In genomic region chr1:62361426-62361825, GRCh38 we compare ENCODE assay signal across 24 cellular contexts. TPM values are rescaled to one million over a fixed set of nuclear protein-coding genes. Genes with fewer than 3 reads are reported as not detected.
"Had no signal": no experiment of that assay in that cellular context is flagged by ENCODE, and none has a peak within 500 bp of the region (broad histone marks: within the 10 kb centered on the region; RNA-seq: fewer than 3 reads in every experiment).

No MANE protein-coding gene starts in this region.

- DNase-seq: activated CD4-positive, alpha-beta T cell treated with anti-CD3 and anti-CD28 coated beads for 4 hours; activated CD4-positive, alpha-beta T cell treated with anti-CD3 and anti-CD28 coated beads, Interleukin-2, amount 50 U/mL, for 4 hours; activated naive CD4-positive, alpha-beta T cell; activated T-cell treated with anti-CD3 and anti-CD28 coated beads for 4 hours; activated T-cell treated with anti-CD3 and anti-CD28 coated beads, Interleukin-2, amount 50 U/mL, for 72 hours; head of caudate nucleus; hippocampal formation; kidney; lower lobe of right lung; mesenchymal stem cell; natural killer cell; small intestine; stimulated activated CD4-positive, alpha-beta T cell treated with anti-CD3 and anti-CD28 coated beads, Interleukin-1b, Interleukin-23, amount 100 ng/mL, for 48 hours; stimulated activated CD4-positive, alpha-beta T cell treated with anti-CD3 and anti-CD28 coated beads, Interleukin-4, amount 100 ng/mL, for 4 hours; stimulated activated CD8-positive, alpha-beta memory T cell treated with anti-CD3 and anti-CD28 coated beads, Interleukin-4, amount 100 ng/mL, for 48 hours had no signal

- ATAC-seq: activated naive CD4-positive, alpha-beta T cell treated with anti-CD3 and anti-CD28 coated beads, Interleukin-2, amount 50 U/mL, for 72 hours; activated T-cell treated with anti-CD3 and anti-CD28 coated beads, Interleukin-2, amount 50 U/mL, for 72 hours; lower lobe of right lung; natural killer cell; stimulated activated memory B cell treated with anti-CD40 and anti-IgM and Interleukin-4, amounts not matched to agents 10 μg/mL and 1 μg/mL and 100 μg/mL, for 72 hours had no signal

- H3K4me3 ChIP-seq: lower lobe of right lung, neural progenitor cell, tibial nerve had no signal

- H3K36me3 ChIP-seq: lower lobe of right lung, neural progenitor cell, tibial nerve had no signal

- H3K9me3 ChIP-seq: lower lobe of right lung, tibial nerve had no signal

- H3K27ac ChIP-seq: lower lobe of right lung, neural progenitor cell, tibial nerve had no signal

- H3K27me3 ChIP-seq: neural progenitor cell, tibial nerve had no signal

- H3K4me1 ChIP-seq: lower lobe of right lung, neural progenitor cell, tibial nerve had no signal

- H3K9ac ChIP-seq: neural progenitor cell had no signal

- H3K4me2 ChIP-seq: neural progenitor cell had no signal

- H2AFZ ChIP-seq: neural progenitor cell had no signal

RNA-seq across cellular contexts. Expression of gene KANK4, which starts 42.2 kb away (rescaled TPM):
- total RNA-seq: activated naive CD4-positive, alpha-beta T cell treated with anti-CD3 and anti-CD28 coated beads, Interleukin-2, amount 50 U/mL, for 72 hours; activated T-cell treated with anti-CD3 and anti-CD28 coated beads, Interleukin-2, amount 50 U/mL, for 72 hours; endothelial cell of umbilical vein; fibroblast of lung; fibroblast of villous mesenchyme; natural killer cell; renal cortical epithelial cell; T-helper 1 cell treated with Interleukin-12 subunit alpha and Interleukin-12 subunit beta and Interleukin-4 antibody, amounts not matched to agents 30 ng/mL and 1 ng/mL, for 36 hours had no signal
- polyA plus RNA-seq: endothelial cell of umbilical vein, fibroblast of lung had no signal
